16 cellular contexts compared by ENCODE assay signal in genomic region chr7:132782777-132783633, GRCh38.
DNase-seq lines count a peak whose midpoint lies in the region; ATAC-seq and TF ChIP-seq lines count a peak whose summit lies in the region.
"Had no signal": no experiment of that assay in that cellular context is flagged by ENCODE, and none has a peak within 500 bp of the region (broad histone marks: within the 10 kb centered on the region; RNA-seq: fewer than 3 reads in every experiment).

No MANE protein-coding gene starts in this region.

- DNase-seq in AG09309 (ENCODE audit: low read depth) = peak; percentile 95
- peak; percentile 35 for DNase-seq in HT1080 (ENCODE audit: low read depth)
- DNase-seq in adipocyte (ENCODE audit: low read depth) = peak; percentile 74
- peak; percentile 82 for DNase-seq in iris pigment epithelial cell (ENCODE audit: low read depth)
- DNase-seq in activated T-helper 1 cell treated with anti-CD3 and anti-CD28 coated beads, Interleukin-12 subunit alpha, Interleukin-12 subunit beta, Interleukin-2, Interleukin-4 antibody, amounts not matched to agents 30 ng/mL and 10 ng/mL and 1 ng/mL, durations not matched to agents 14 hours and 24 hours and 36 hours (ENCODE audit: low spot score) = no peak
- DNase-seq in NCI-H146 (lab: John Stamatoyannopoulos, UW) = no peak
- DNase-seq in activated T-cell treated with anti-CD3 and anti-CD28 coated beads for 4 hours = no peak
- DNase-seq: CD4-positive, alpha-beta T cell; naive thymus-derived CD8-positive, alpha-beta T cell; NCI-H2107; right cardiac atrium; stimulated activated naive CD8-positive, alpha-beta T cell treated with anti-CD3 and anti-CD28 coated beads, Interleukin-15, amount 100 ng/mL, for 72 hours; T-cell had no signal

- peaks cover 20% of the 10 kb centered on the region for H3K36me3 Mint-ChIP-seq in activated T-helper 1 cell treated with anti-CD3 and anti-CD28 coated beads, Interleukin-12 subunit alpha, Interleukin-12 subunit beta, Interleukin-2, Interleukin-4 antibody, amounts not matched to agents 30 ng/mL and 10 ng/mL and 1 ng/mL, durations not matched to agents 14 hours and 24 hours and 36 hours (ENCODE audit: low read depth)

- H3K27me3 Mint-ChIP-seq in activated T-helper 1 cell treated with anti-CD3 and anti-CD28 coated beads, Interleukin-12 subunit alpha, Interleukin-12 subunit beta, Interleukin-2, Interleukin-4 antibody, amounts not matched to agents 30 ng/mL and 10 ng/mL and 1 ng/mL, durations not matched to agents 14 hours and 24 hours and 36 hours (ENCODE audit: insufficient read depth) = no peaks in the 10 kb centered on the region
- H3K27me3 Mint-ChIP-seq: CD4-positive, alpha-beta T cell; stimulated activated naive CD8-positive, alpha-beta T cell treated with anti-CD3 and anti-CD28 coated beads, Interleukin-15, amount 100 ng/mL, for 72 hours; T-cell had no signal

- H3K36me3 ChIP-seq in adipocyte (ENCODE audit: control insufficient read depth, insufficient read depth, low read length, severe bottlenecking) = peaks cover 22% of the 10 kb centered on the region

- no peaks in the 10 kb centered on the region for H3K27me3 ChIP-seq in adipocyte (replicated peaks; ENCODE audit: control insufficient read depth, insufficient read depth, low read length)
- H3K27me3 ChIP-seq: dorsolateral prefrontal cortex had no signal

- no peaks in the 10 kb centered on the region for H3K9me3 ChIP-seq in adipocyte (ENCODE audit: control insufficient read depth, low read length)

- no peak for ATAC-seq in GM21619 (IDR thresholded peaks at IDR 0.05; ENCODE audit: unreplicated experiment)
- ATAC-seq: activated CD4-positive, CD25-positive, alpha-beta regulatory T cell treated with anti-CD3 and anti-CD28 coated beads, Interleukin-2, amount 50 U/mL, for 24 hours; naive thymus-derived CD8-positive, alpha-beta T cell; right cardiac atrium; stimulated activated naive CD8-positive, alpha-beta T cell treated with anti-CD3 and anti-CD28 coated beads, Interleukin-15, amount 100 ng/mL, for 72 hours; T-cell had no signal

- no peaks in the 10 kb centered on the region for H3K4me1 ChIP-seq in adipocyte (ENCODE audit: control insufficient read depth, insufficient read depth, low read length)

- no peaks in the 10 kb centered on the region for H3K9me3 Mint-ChIP-seq in activated T-helper 1 cell treated with anti-CD3 and anti-CD28 coated beads, Interleukin-12 subunit alpha, Interleukin-12 subunit beta, Interleukin-2, Interleukin-4 antibody, amounts not matched to agents 30 ng/mL and 10 ng/mL and 1 ng/mL, durations not matched to agents 14 hours and 24 hours and 36 hours
- H3K9me3 Mint-ChIP-seq: CD4-positive, alpha-beta T cell; naive thymus-derived CD8-positive, alpha-beta T cell; T-cell had no signal

- intact Hi-C loops in activated T-helper 1 cell treated with anti-CD3 and anti-CD28 coated beads, Interleukin-12 subunit alpha, Interleukin-12 subunit beta, Interleukin-2, Interleukin-4 antibody, amounts not matched to agents 30 ng/mL and 10 ng/mL and 1 ng/mL, durations not matched to agents 14 hours and 24 hours and 36 hours (cut with micrococcal nuclease) = no loop called here

- no peak overlapping the region for H3K4me3 Mint-ChIP-seq in activated T-helper 1 cell treated with anti-CD3 and anti-CD28 coated beads, Interleukin-12 subunit alpha, Interleukin-12 subunit beta, Interleukin-2, Interleukin-4 antibody, amounts not matched to agents 30 ng/mL and 10 ng/mL and 1 ng/mL, durations not matched to agents 14 hours and 24 hours and 36 hours
- H3K4me3 Mint-ChIP-seq: CD4-positive, alpha-beta T cell; naive thymus-derived CD8-positive, alpha-beta T cell; stimulated activated naive CD8-positive, alpha-beta T cell treated with anti-CD3 and anti-CD28 coated beads, Interleukin-15, amount 100 ng/mL, for 72 hours; T-cell had no signal

- H3K4me1 Mint-ChIP-seq in activated T-helper 1 cell treated with anti-CD3 and anti-CD28 coated beads, Interleukin-12 subunit alpha, Interleukin-12 subunit beta, Interleukin-2, Interleukin-4 antibody, amounts not matched to agents 30 ng/mL and 10 ng/mL and 1 ng/mL, durations not matched to agents 14 hours and 24 hours and 36 hours (ENCODE audit: low read depth) = no peaks in the 10 kb centered on the region

- no peak overlapping the region for H3K27ac Mint-ChIP-seq in activated T-helper 1 cell treated with anti-CD3 and anti-CD28 coated beads, Interleukin-12 subunit alpha, Interleukin-12 subunit beta, Interleukin-2, Interleukin-4 antibody, amounts not matched to agents 30 ng/mL and 10 ng/mL and 1 ng/mL, durations not matched to agents 14 hours and 24 hours and 36 hours
- H3K27ac Mint-ChIP-seq: CD4-positive, alpha-beta T cell had no signal

- no peak for TF ChIP-seq CTCF in AG09309 (IDR thresholded peaks at IDR 0.05; ENCODE audit: control insufficient read depth, insufficient read depth, low read depth, low read length, missing control alignments)

- H3K9ac ChIP-seq in adipocyte (ENCODE audit: low read length) = no peak overlapping the region

- no peak overlapping the region for H3K4me3 ChIP-seq in AG09309 (ENCODE audit: control insufficient read depth, low read depth, low read length)
- no peak overlapping the region for H3K4me3 ChIP-seq in adipocyte (ENCODE audit: low read length)
- H3K4me3 ChIP-seq: dorsolateral prefrontal cortex had no signal

Comparison
In these comparisons a context has a peak if more than half of its experiments do, and no peak if none do; other contexts are left out.
1. DNase-seq: peak in AG09309 (single experiment), HT1080 (single experiment), adipocyte (single experiment) and iris pigment epithelial cell (single experiment); none in activated T-helper 1 cell treated with anti-CD3 and anti-CD28 coated beads, Interleukin-12 subunit alpha, Interleukin-12 subunit beta, Interleukin-2, Interleukin-4 antibody, amounts not matched to agents 30 ng/mL and 10 ng/mL and 1 ng/mL, durations not matched to agents 14 hours and 24 hours and 36 hours (single experiment), NCI-H146 (single experiment) and activated T-cell treated with anti-CD3 and anti-CD28 coated beads for 4 hours (single experiment).